ENCODE assay signal across 8 cellular contexts in genomic region chr17:17303010-17303846, GRCh38. TPM values are rescaled to one million over a fixed set of nuclear protein-coding genes. Genes with fewer than 3 reads are reported as not detected.
DNase-seq lines count a peak whose midpoint lies in the region; ATAC-seq, FAIRE-seq and TF ChIP-seq lines count a peak whose summit lies in the region.

TSS of gene NT5M (plus strand) at chr17:17303373. CDS start at chr17:17303551, 178 bp downstream.

- in situ Hi-C loops in IMR-90 (cut with MboI; ENCODE audit: low sequenced_read_pairs), result no loop called here

- no peak within 1 kb of the TSS for H2BK20ac ChIP-seq in IMR-90 (ENCODE audit: low read depth, low read length)

- H3K9me3 ChIP-seq in IMR-90 (ENCODE audit: control insufficient read depth, insufficient read depth, low read length) (no peaks in the 10 kb centered on the region), neural cell (ENCODE audit: low read length) (no peaks in the 10 kb centered on the region), stomach smooth muscle (ENCODE audit: control insufficient read depth in 2 of 2, low read length in 2 of 2) (no peaks in the 10 kb centered on the region)

- no peaks in the 10 kb centered on the region for H3K36me3 Mint-ChIP-seq in CD14-positive monocyte

- TF ChIP-seq CTCF in CD14-positive monocyte (IDR thresholded peaks at IDR 0.05) (no peak), IMR-90 (conservative IDR thresholded peaks at IDR 0.05; ENCODE audit: low read depth, low read length) (no peak), fibroblast of villous mesenchyme (IDR thresholded peaks at IDR 0.05; ENCODE audit: insufficient read depth, low read depth, low read length) (no peak), neural cell (IDR thresholded peaks at IDR 0.05; ENCODE audit: poor library complexity, severe bottlenecking) (no peak)

- H3K4me3 Mint-ChIP-seq in CD14-positive monocyte, result peak within 1 kb of the TSS; percentile 83 to 93

- H3K4me2 ChIP-seq in IMR-90 (ENCODE audit: low read depth, low read length), result peak within 1 kb of the TSS; percentile 98
- H3K4me2 ChIP-seq in neural cell (ENCODE audit: low read length), result peak within 1 kb of the TSS; percentile 64

- DNase-seq in CD14-positive monocyte (ENCODE audit: low spot score) (no peak), IMR-90 (peak; percentile 58), RCC 7860 (ENCODE audit: low spot score) (peak; percentile 13), fibroblast of villous mesenchyme (ENCODE audit: low read depth) (peak; percentile 65)
- peak; percentile 50 for DNase-seq in activated T-helper 9 cell treated with anti-CD3 and anti-CD28 coated beads, Interleukin-2, amount 50 U/mL, for 16 hours (ENCODE audit: low read depth)

- peak within 1 kb of the TSS; percentile 32; the same call in 1 of the 2 replicates for H3K23ac ChIP-seq in IMR-90 (ENCODE audit: low read depth, low read length)

- dilution Hi-C loops in IMR-90 (cut with HindIII; ENCODE audit: low sequenced_read_pairs, unreplicated experiment), result no loop called here

- H3K18ac ChIP-seq in IMR-90 (ENCODE audit: low read depth, low read length), result peak within 1 kb of the TSS; percentile 34; the same call in 1 of the 2 replicates

- H2AK9ac ChIP-seq in IMR-90 (replicated peaks; ENCODE audit: low read depth, low read length, poor library complexity), result peak within 1 kb of the TSS; percentile 87

- no peak within 1 kb of the TSS for H2BK15ac ChIP-seq in IMR-90 (ENCODE audit: low read depth, low read length)

- H2BK5ac ChIP-seq in IMR-90 (ENCODE audit: low read depth, low read length, poor library complexity, severe bottlenecking), result no peak within 1 kb of the TSS

- TF ChIP-seq EP300 in neural cell (conservative IDR thresholded peaks at IDR 0.05; ENCODE audit: poor library complexity, severe bottlenecking), result no peak

- peak within 1 kb of the TSS; percentile 96 for H2AFZ ChIP-seq in IMR-90 (replicated peaks; ENCODE audit: low read length, poor library complexity)
- no peak within 1 kb of the TSS for H2AFZ ChIP-seq in neural cell (ENCODE audit: low read depth, low read length)

- H2AK5ac ChIP-seq in IMR-90 (ENCODE audit: low read depth, low read length), result peak within 1 kb of the TSS; percentile 54; the same call in 1 of the 2 replicates

- H3K4ac ChIP-seq in IMR-90 (ENCODE audit: low read depth, low read length), result peak within 1 kb of the TSS; percentile 10; the same call in 1 of the 2 replicates

- H3K9me3 Mint-ChIP-seq in CD14-positive monocyte, result peaks cover 0 to 2% (median 0%) of the 10 kb centered on the region in 7 donors

- no peak within 1 kb of the TSS; the same call in 1 of the 2 replicates for H3K27ac ChIP-seq in IMR-90 (ENCODE audit: insufficient read depth, low read length)
- peak within 1 kb of the TSS; percentile 19 for H3K27ac ChIP-seq in neural cell (ENCODE audit: low read length)
- H3K27ac ChIP-seq in stomach smooth muscle (ENCODE audit: low read length), result peak within 1 kb of the TSS; percentile 41

- TF ChIP-seq RAD21 in IMR-90 (IDR thresholded peaks at IDR 0.05; ENCODE audit: low read length), result no peak
- TF ChIP-seq RAD21 in neural cell (conservative IDR thresholded peaks at IDR 0.05), result no peak

- BruUV-seq in IMR-90 (replicated peaks; lab: Mats Ljungman, UMichigan), result no TSS peak

- no peaks in the 10 kb centered on the region; the same call in 1 of the 2 replicates for H3K9me1 ChIP-seq in IMR-90 (ENCODE audit: insufficient read depth, low read length)

- H3K27me3 ChIP-seq in IMR-90 (ENCODE audit: control insufficient read depth, insufficient read depth, low read length) (no peaks in the 10 kb centered on the region; the same call in 1 of the 2 replicates), neural cell (ENCODE audit: insufficient read depth, low read depth, low read length) (peaks cover 2% of the 10 kb centered on the region), stomach smooth muscle (ENCODE audit: control insufficient read depth in 1 of 2, insufficient read depth in 2 of 2, low read length in 2 of 2) (no peaks in the 10 kb centered on the region)

- H3K9ac ChIP-seq in IMR-90 (ENCODE audit: low read depth, low read length) (peak within 1 kb of the TSS; percentile 83), neural cell (ENCODE audit: low read length) (peak within 1 kb of the TSS; percentile 62), stomach smooth muscle (ENCODE audit: low read length in 2 of 2) (peak within 1 kb of the TSS; percentile 39 to 48)

- H2BK120ac ChIP-seq in IMR-90 (ENCODE audit: low read depth, low read length), result no peak within 1 kb of the TSS

- H3K4me3 ChIP-seq in IMR-90 (ENCODE audit: insufficient read depth, low read depth, low read length) (peak within 1 kb of the TSS; percentile 78), fibroblast of villous mesenchyme (ENCODE audit: low read depth, low read length) (peak within 1 kb of the TSS; percentile 55), neural cell (ENCODE audit: low read length) (peak within 1 kb of the TSS; percentile 78), stomach smooth muscle (ENCODE audit: low read length in 2 of 2) (peak within 1 kb of the TSS; percentile 53 to 78)

- peaks cover 3% of the 10 kb centered on the region for H3K4me1 ChIP-seq in IMR-90 (ENCODE audit: control insufficient read depth, insufficient read depth, low read length)
- peaks cover 18% of the 10 kb centered on the region for H3K4me1 ChIP-seq in stomach smooth muscle (ENCODE audit: control insufficient read depth, insufficient read depth, low read length)

- H3K79me2 ChIP-seq in neural cell (replicated peaks; ENCODE audit: insufficient read depth, low read length), result no peaks in the 10 kb centered on the region

- no peak for FAIRE-seq in RCC 7860 (lab: Jason Lieb, UNC)

- WGBS in IMR-90 (ENCODE audit: extremely low coverage in 2 of 2, insufficient read length in 1 of 2), 2 experiments, result 0% methylated on average over 66 of the region's 107 CpGs; no CpG with 5 or more reads in 1 of the 2 experiments

- H4K20me1 ChIP-seq in IMR-90 (ENCODE audit: insufficient read depth, low read length) (no peaks in the 10 kb centered on the region), neural cell (ENCODE audit: insufficient read depth) (no peaks in the 10 kb centered on the region)

- H3K9me2 ChIP-seq in neural cell (ENCODE audit: insufficient read depth, low read length), result no peaks in the 10 kb centered on the region

- TF ChIP-seq POLR2A in IMR-90 (IDR thresholded peaks at IDR 0.05; ENCODE audit: low read depth, low read length), result no peak

- intact Hi-C loops in CD14-positive monocyte (cut with micrococcal nuclease) (loop anchor here in 1 of 2 donors (2.0 to 10.0 kb wide), 2 partner anchors 24 to 298 kb away; no protein-coding TSS in a partner anchor), IMR-90 (cut with micrococcal nuclease) (no loop called here)

- peak within 1 kb of the TSS; percentile 73; the same call in 1 of the 2 replicates for H4K5ac ChIP-seq in IMR-90 (ENCODE audit: low read depth, low read length)

- H3K36me3 ChIP-seq in IMR-90 (ENCODE audit: control insufficient read depth, insufficient read depth, low read length) (no peaks in the 10 kb centered on the region), neural cell (ENCODE audit: insufficient read depth, low read length) (no peaks in the 10 kb centered on the region), stomach smooth muscle (ENCODE audit: control insufficient read depth in 2 of 2, insufficient read depth in 2 of 2, low read length in 2 of 2) (no peaks in the 10 kb centered on the region)

- 0 out of 2 replicates have a peak within 1 kb of the TSS, but pooled peaks have one; percentile 22 for H3K56ac ChIP-seq in IMR-90 (ENCODE audit: extremely low read depth, insufficient read depth, low read length)

- no peaks in the 10 kb centered on the region for H3K79me1 ChIP-seq in IMR-90 (ENCODE audit: low read depth in 1 of 2, low read length in 2 of 2)

- POLR2A ChIA-PET in IMR-90 (lab: Charles Lee; ENCODE audit: unreplicated experiment), result no interaction called here

- CTCF ChIA-PET in IMR-90 (lab: Yijun Ruan, JAX), result no interaction called here

- peak within 1 kb of the TSS in 2 of 7 donors; percentile 11 to 54 for H3K27ac Mint-ChIP-seq in CD14-positive monocyte

- H4K91ac ChIP-seq in IMR-90 (ENCODE audit: insufficient read depth, low read depth, low read length), result no peak within 1 kb of the TSS

- 0 out of 2 replicates have a peak within 1 kb of the TSS, but pooled peaks have one; percentile 56 for H3K14ac ChIP-seq in IMR-90 (replicated peaks; ENCODE audit: low read depth, low read length)

- H3K27me3 Mint-ChIP-seq in CD14-positive monocyte (ENCODE audit: low read depth in 3 of 3), result peaks cover 5 to 17% (median 7%) of the 10 kb centered on the region in 3 donors

- H3F3A ChIP-seq in neural cell (ENCODE audit: insufficient read depth, low read length, poor library complexity, severe bottlenecking), result peaks cover 3% of the 10 kb centered on the region

- ATAC-seq in GM19397 (IDR thresholded peaks at IDR 0.05; ENCODE audit: unreplicated experiment) (peak; percentile 63), IMR-90 (ENCODE audit: low read depth) (peak; percentile 96)

- peak within 1 kb of the TSS; percentile 61 to 86; a peak in 3 of 4 replicates for H4K8ac ChIP-seq in IMR-90 (ENCODE audit: low read depth in 2 of 2, low read length in 2 of 2)

- H3K4me1 Mint-ChIP-seq in CD14-positive monocyte, result peaks cover 55% of the 10 kb centered on the region

TF ChIP-seq in IMR-90, 13 proteins besides CTCF, POLR2A, EP300 and RAD21:
- TF ChIP-seq MXI1 (IDR thresholded peaks at IDR 0.05; ENCODE audit: borderline replicate concordance, low read depth, low read length), result peak; percentile 54; the same call in 1 of the 2 replicates
- TF ChIP-seq CEBPB (IDR thresholded peaks at IDR 0.05; ENCODE audit: low read depth, low read length), result no peak

TF ChIP-seq in neural cell, 6 proteins besides CTCF, POLR2A, EP300 and RAD21:
- TF ChIP-seq TAF1 (IDR thresholded peaks at IDR 0.05; ENCODE audit: low read depth) (no peak), MXI1 (conservative IDR thresholded peaks at IDR 0.05; ENCODE audit: poor library complexity, severe bottlenecking) (peak; percentile 76), POLR2AphosphoS5 (IDR thresholded peaks at IDR 0.05) (no peak), EZH2 (IDR thresholded peaks at IDR 0.05; ENCODE audit: borderline replicate concordance, insufficient read depth, low read length, poor library complexity, severe bottlenecking) (no peak)

RNA-seq across cellular contexts. Expression of gene NT5M, which starts in this region (rescaled TPM):
- polyA plus RNA-seq in CD14-positive monocyte, result under 1 TPM; 0.23 to 0.57 TPM
- 0.18 and 0.28 TPM in 2 replicates for total RNA-seq in IMR-90 (2012; rRNA removed)
- 0.32 and 0.55 TPM in 2 replicates for polyA plus RNA-seq in IMR-90 (2012; rRNA removed)
- 0.11 and 0.51 TPM in 2 replicates for polyA plus RNA-seq in IMR-90 (2012; cell fraction: cytosol; rRNA removed)
- polyA plus RNA-seq in IMR-90 (2012; cell fraction: nucleus; rRNA removed; ENCODE audit: low replicate concordance), result 0.45 and 1.1 TPM in 2 replicates
- 1.3 TPM in 2 replicates for total RNA-seq in fibroblast of villous mesenchyme
- 11.1 and 17.6 TPM in 2 replicates for polyA plus RNA-seq in neural cell
- polyA minus RNA-seq in neural cell, result 4.6 and 9.5 TPM in 2 replicates
